Comparison of ENCODE assay signal across 20 cellular contexts in the genomic region with DNA sequence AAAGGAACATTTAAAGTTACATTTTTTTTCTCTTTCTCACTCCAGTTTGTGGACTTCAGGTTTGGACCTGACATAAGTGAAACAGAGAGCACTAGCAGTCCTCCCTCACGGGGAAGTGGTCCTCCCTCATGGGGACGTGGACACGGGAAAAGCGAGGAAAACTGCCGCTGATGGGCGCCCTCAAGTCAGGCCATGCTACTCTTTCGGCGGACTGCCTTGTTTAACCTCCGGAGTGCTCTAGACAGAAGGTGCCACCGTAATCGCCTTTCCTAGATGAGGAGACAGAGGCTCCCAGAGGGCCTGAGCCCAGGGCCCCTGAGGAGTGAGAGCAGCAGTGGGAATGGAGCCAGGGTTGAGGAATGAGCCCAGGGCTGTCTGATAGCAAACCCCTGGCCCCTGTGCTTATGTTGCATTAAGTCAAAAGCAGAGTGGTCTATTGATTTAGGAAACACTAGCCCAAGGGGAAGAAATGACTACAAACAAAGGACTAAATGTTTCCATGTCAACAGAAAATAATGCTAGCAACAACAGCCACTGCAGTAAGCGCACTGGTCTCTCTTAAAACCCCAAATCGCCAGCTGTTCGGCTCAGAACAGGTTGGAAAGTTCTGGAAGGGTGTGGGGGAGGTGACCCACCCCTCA.
A peak's percentile ranks its signal among the peaks of the same experiment; 100 is the strongest.
DNase-seq lines count a peak whose midpoint lies in the region; ATAC-seq and TF ChIP-seq lines count a peak whose summit lies in the region.
"Had no signal": no experiment of that assay in that cellular context is flagged by ENCODE, and none has a peak within 500 bp of the region (broad histone marks: within the 10 kb centered on the region; RNA-seq: fewer than 3 reads in every experiment).

No MANE protein-coding gene starts in this region.

- TF ChIP-seq POLR2A in right lobe of liver (IDR thresholded peaks at IDR 0.05) (no peak), vagina (IDR thresholded peaks at IDR 0.05) (no peak)

- ATAC-seq in SK-N-SH treated with all-trans-retinoic acid at 6 μM for 48 hours (peak; percentile 8; the same call in 2 of the 3 replicates), right lobe of liver (no peak)
- ATAC-seq: Panc1 had no signal

- 80% methylated on average over 13 of the region's 14 CpGs for WGBS in right lobe of liver (ENCODE audit: insufficient coverage, low coverage, low lambda C conversion rate, missing lambda C conversion rate)

- no peaks in the 10 kb centered on the region for H3K27me3 ChIP-seq in right lobe of liver
- H3K27me3 ChIP-seq in vagina = no peaks in the 10 kb centered on the region

- intact Hi-C loops in right lobe of liver (cut with DNase I) = no loop called here
- intact Hi-C loops in vagina (cut with DNase I) = no loop called here

- TF ChIP-seq CTCF in right lobe of liver (IDR thresholded peaks at IDR 0.05) (no peak), vagina (IDR thresholded peaks at IDR 0.05) (no peak)

- no peaks in the 10 kb centered on the region for H3K9me3 ChIP-seq in right lobe of liver
- no peaks in the 10 kb centered on the region for H3K9me3 ChIP-seq in vagina
- H3K9me3 ChIP-seq: esophagus squamous epithelium had no signal

- H3K36me3 ChIP-seq in right lobe of liver = no peaks in the 10 kb centered on the region
- H3K36me3 ChIP-seq in vagina = no peaks in the 10 kb centered on the region
- H3K36me3 ChIP-seq: esophagus squamous epithelium had no signal

- H3K4me1 ChIP-seq in right lobe of liver (no peaks in the 10 kb centered on the region), vagina (peaks cover 9% of the 10 kb centered on the region)
- H3K4me1 ChIP-seq: esophagus squamous epithelium had no signal

- H3K4me3 ChIP-seq in right lobe of liver = no peak overlapping the region
- no peak overlapping the region for H3K4me3 ChIP-seq in vagina
- H3K4me3 ChIP-seq: esophagus squamous epithelium, lung had no signal

- H3K27ac ChIP-seq in right lobe of liver (no peak overlapping the region), vagina (peak overlapping the region; percentile 11)

- peak; percentile 7 for DNase-seq in NCI-H748 (lab: John Stamatoyannopoulos, UW; ENCODE audit: unreplicated experiment)
- DNase-seq in NCI-H748 treated with DMSO at 0.1 percent for 48 hours (lab: John Stamatoyannopoulos, UW) = no peak
- peak in 2 of 3 donors; percentile 6 to 42 for DNase-seq in right lobe of liver
- DNase-seq in vagina (ENCODE audit: extremely low spot score in 2 of 2) = no peak
- no peak for DNase-seq in SHP77 treated with DMSO at 0.1 percent for 48 hours (lab: John Stamatoyannopoulos, UW)
- no peak for DNase-seq in CD1c-positive myeloid dendritic cell (ENCODE audit: extremely low spot score)
- DNase-seq in stimulated activated CD4-positive, alpha-beta T cell treated with anti-CD3 and anti-CD28 coated beads, Interleukin-4, amount 100 ng/mL, for 24 hours = no peak
- DNase-seq: activated CD4-positive, alpha-beta T cell treated with anti-CD3 and anti-CD28 coated beads for 48 hours; activated CD8-positive, alpha-beta memory T cell treated with anti-CD3 and anti-CD28 coated beads, Interleukin-2, amount 50 U/mL, for 4 hours; activated effector memory CD4-positive, alpha-beta T cell treated with anti-CD3 and anti-CD28 coated beads, Interleukin-2, amount 50 U/mL, for 16 hours; caudate nucleus; effector CD8-positive, alpha-beta T cell; esophagus squamous epithelium; head of caudate nucleus; NCI-H1105; NCI-H2107; NCI-H774 had no signal

TF ChIP-seq in SK-N-SH treated with all-trans-retinoic acid at 6 μM for 48 hours, 23 proteins besides CTCF, POLR2A, EP300 and RAD21:
- TF ChIP-seq ARNTL (CRISPR knock-in tag; IDR thresholded peaks at IDR 0.05; ENCODE audit: borderline replicate concordance, low read depth) (no peak), RARB (CRISPR knock-in tag; IDR thresholded peaks at IDR 0.05) (no peak)

Comparison
In these comparisons a context has a peak if more than half of its experiments do, and no peak if none do; other contexts are left out.
1. DNase-seq: peak in NCI-H748 (single experiment) and right lobe of liver (2 of 3); none in NCI-H748 treated with DMSO at 0.1 percent for 48 hours (single experiment), vagina (0 of 2), SHP77 treated with DMSO at 0.1 percent for 48 hours (single experiment), CD1c-positive myeloid dendritic cell (single experiment) and stimulated activated CD4-positive, alpha-beta T cell treated with anti-CD3 and anti-CD28 coated beads, Interleukin-4, amount 100 ng/mL, for 24 hours (single experiment).